In the genomic region with DNA sequence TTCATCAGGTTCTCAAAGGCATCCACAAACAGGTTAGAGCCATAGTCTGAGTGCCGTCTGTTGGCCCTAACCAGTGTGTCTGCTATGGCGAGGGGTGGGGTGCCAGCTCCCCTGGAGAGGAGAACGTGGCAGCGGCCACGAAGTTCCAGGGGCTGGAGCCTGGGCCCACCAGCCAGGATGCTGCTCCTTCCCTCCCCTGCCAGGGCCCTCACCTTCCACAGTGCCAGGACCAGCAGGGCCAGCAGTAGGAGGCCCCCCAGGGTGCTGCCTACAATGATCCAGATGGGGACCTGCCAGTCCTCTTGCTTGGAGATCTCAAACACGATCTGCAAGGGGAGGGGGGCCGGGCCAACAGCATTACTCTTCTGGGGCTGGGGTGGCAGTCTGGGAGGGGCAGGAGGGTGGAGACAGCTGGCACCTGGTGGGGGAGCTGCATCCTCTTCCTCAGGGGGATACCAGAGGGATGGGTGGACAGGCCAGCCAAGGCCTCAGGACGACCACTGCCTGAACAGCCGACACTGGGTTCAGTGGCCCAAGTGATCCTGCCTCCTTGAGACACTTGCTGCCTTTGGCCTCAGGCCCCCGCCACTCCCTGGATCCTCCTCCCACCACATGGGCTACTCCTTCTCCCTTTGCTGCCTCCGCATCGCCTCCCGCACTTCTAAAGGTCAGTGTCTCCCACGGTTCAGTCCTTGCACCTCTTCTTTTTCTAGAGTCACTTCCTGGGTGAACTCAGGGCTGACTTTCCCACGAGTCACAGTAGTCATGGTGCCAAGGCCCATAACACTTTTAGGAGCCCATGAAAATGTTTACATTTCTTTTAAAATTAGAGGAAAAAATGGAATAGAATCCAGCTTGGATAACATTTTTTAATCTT, we compare ENCODE assay signal across 21 cellular contexts. TPM values are rescaled to one million over a fixed set of nuclear protein-coding genes. Genes with fewer than 3 reads are reported as not detected.
DNase-seq lines count a peak whose midpoint lies in the region; ATAC-seq, FAIRE-seq and TF ChIP-seq lines count a peak whose summit lies in the region.
"Had no signal": no experiment of that assay in that cellular context is flagged by ENCODE, and none has a peak within 500 bp of the region (broad histone marks: within the 10 kb centered on the region; RNA-seq: fewer than 3 reads in every experiment).

No MANE protein-coding gene starts in this region.

- no peaks in the 10 kb centered on the region; the same call in 1 of the 2 replicates for H3K23me2 ChIP-seq in H1 (ENCODE audit: low read depth, low read length)

- H2BK15ac ChIP-seq in H1 (ENCODE audit: low read length), result peak overlapping the region; percentile 19; the same call in 1 of the 2 replicates

- no peak overlapping the region for H3K14ac ChIP-seq in H1 (ENCODE audit: insufficient read length)

- H3K27ac Mint-ChIP-seq in naive thymus-derived CD4-positive, alpha-beta T cell, result peak overlapping the region in 1 of 9 donors; percentile 88
- H3K27ac Mint-ChIP-seq: activated naive CD4-positive, alpha-beta T cell treated with anti-CD3 and anti-CD28 coated beads for 36 hours; T-helper 1 cell treated with Interleukin-12 subunit alpha and Interleukin-12 subunit beta and Interleukin-4 antibody, amounts not matched to agents 30 μg/mL and 1 μg/mL, for 36 hours had no signal

- H2AK5ac ChIP-seq in H1 (ENCODE audit: low read depth, low read length), result no peak overlapping the region

- no peak overlapping the region for H2AFZ ChIP-seq in H1 (ENCODE audit: low read length)

- H2BK12ac ChIP-seq in H1 (ENCODE audit: low read depth, low read length), result peak overlapping the region; percentile 60; the same call in 1 of the 2 replicates

- no peak overlapping the region for H3K4me2 ChIP-seq in H1 (ENCODE audit: insufficient read depth in 1 of 2, low read depth in 2 of 2, low read length in 2 of 2)

- no peak overlapping the region for H3K23ac ChIP-seq in H1 (ENCODE audit: insufficient read length)

- ATAC-seq in GM21526 (IDR thresholded peaks at IDR 0.05; ENCODE audit: low FRiP score, unreplicated experiment), result no peak
- no peak for ATAC-seq in naive thymus-derived CD4-positive, alpha-beta T cell
- ATAC-seq: heart left ventricle, left colon had no signal

- no peak overlapping the region for H3K4ac ChIP-seq in H1 (replicated peaks; ENCODE audit: insufficient read length, low read depth, low read length)

- H2BK5ac ChIP-seq in H1 (ENCODE audit: low read depth, low read length), result no peak overlapping the region

- DNase-seq in DMS 273 (lab: John Stamatoyannopoulos, UW; ENCODE audit: unreplicated experiment) (peak; percentile 39), DMS 273 treated with DMSO at 0.1 percent for 48 hours (lab: John Stamatoyannopoulos, UW) (no peak), MG63 (peak; percentile 50), H1 (ENCODE audit: low read depth in 1 of 2, low spot score in 2 of 2) (peak in 1 of 2 experiments; percentile 45), renal cortical epithelial cell (ENCODE audit: low read depth) (peak; percentile 31)
- no peak for DNase-seq in naive thymus-derived CD4-positive, alpha-beta T cell
- DNase-seq in stimulated activated CD4-positive, alpha-beta T cell treated with anti-CD3 and anti-CD28 coated beads, Interleukin-1b, Interleukin-23, amount 100 ng/mL, for 48 hours, result no peak
- DNase-seq: activated CD4-positive, alpha-beta T cell treated with anti-CD3 and anti-CD28 coated beads, Interleukin-2, amount 50 U/mL, for 48 hours; activated naive CD4-positive, alpha-beta T cell treated with anti-CD3 and anti-CD28 coated beads for 36 hours; CD4-positive, alpha-beta memory T cell; left colon; NCI-H1436 had no signal

- no peak overlapping the region; a peak in 1 of 7 replicates for H3K9ac ChIP-seq in H1 (replicated peaks in 1 of 4; ENCODE audit: extremely low read depth in 1 of 4, low read depth in 3 of 4, low read length in 3 of 4)

- TF ChIP-seq RAD21 in H1 (IDR thresholded peaks at IDR 0.05 in 1 of 2, conservative IDR thresholded peaks at IDR 0.05 in 1 of 2; ENCODE audit: low read depth in 2 of 2, low read length in 2 of 2), result no peak

- POLR2A ChIA-PET in H1 (lab: Charles Lee; ENCODE audit: partially characterized antibody), result interaction anchor here (0.9 to 4.6 kb wide), 10 partner anchors 11 to 57 kb away, joined by 3 to 37 read pairs (median 3); a partner anchor contains a TSS
- POLR2A ChIA-PET in naive thymus-derived CD4-positive, alpha-beta T cell (lab: Charles Lee), result interaction anchor here (2.6 kb wide), 1 partner anchor 26 kb away, joined by 10 read pairs; a partner anchor contains a TSS

- no peaks in the 10 kb centered on the region for H3K79me1 ChIP-seq in H1 (ENCODE audit: low read depth, low read length)

- no peak overlapping the region for H4K5ac ChIP-seq in H1 (ENCODE audit: insufficient read length, low read depth, low read length)

- H3K36me3 Mint-ChIP-seq in naive thymus-derived CD4-positive, alpha-beta T cell, result peaks cover 0 to 5% (median 0%) of the 10 kb centered on the region in 5 donors
- H3K36me3 Mint-ChIP-seq: CD4-positive, alpha-beta memory T cell had no signal

- intact Hi-C loops in naive thymus-derived CD4-positive, alpha-beta T cell (cut with micrococcal nuclease), result loop anchor here in 1 of 2 donors (10.0 kb wide), 1 partner anchor 419 kb away; no protein-coding TSS in a partner anchor

- no peak overlapping the region for H3K27ac ChIP-seq in H1 (ENCODE audit: low read depth, low read length)
- no peak overlapping the region for H3K27ac ChIP-seq in naive thymus-derived CD4-positive, alpha-beta T cell (ENCODE audit: low read depth, low read length)
- H3K27ac ChIP-seq: 22Rv1, heart left ventricle, stomach had no signal

- H3K9me3 Mint-ChIP-seq in naive thymus-derived CD4-positive, alpha-beta T cell, result peaks cover 0 to 5% (median 0%) of the 10 kb centered on the region in 11 donors
- H3K9me3 Mint-ChIP-seq: activated naive CD4-positive, alpha-beta T cell treated with anti-CD3 and anti-CD28 coated beads for 36 hours; CD4-positive, alpha-beta memory T cell; nephron; T-helper 1 cell treated with Interleukin-12 subunit alpha and Interleukin-12 subunit beta and Interleukin-4 antibody, amounts not matched to agents 30 μg/mL and 1 μg/mL, for 36 hours had no signal

- peak overlapping the region; percentile 44 for H4K91ac ChIP-seq in H1 (replicated peaks; ENCODE audit: insufficient read length, low read length)

- no peak overlapping the region for H3K56ac ChIP-seq in H1 (replicated peaks; ENCODE audit: insufficient read length, low read depth, low read length)

- H4K8ac ChIP-seq in H1 (ENCODE audit: extremely low read depth, insufficient read depth, low read length), result no peak overlapping the region

- no peak overlapping the region for H3K18ac ChIP-seq in H1 (ENCODE audit: extremely low read depth, low read length)

- TF ChIP-seq EP300 in H1 (IDR thresholded peaks at IDR 0.05; ENCODE audit: borderline replicate concordance in 1 of 2, low read depth in 2 of 2, low read length in 2 of 2), result no peak

- H3K27me3 Mint-ChIP-seq in naive thymus-derived CD4-positive, alpha-beta T cell, result peaks cover 0 to 7% (median 0%) of the 10 kb centered on the region in 5 donors

- H4K20me1 ChIP-seq in H1 (replicated peaks in 1 of 2; ENCODE audit: control insufficient read depth in 1 of 2, insufficient read depth in 2 of 2, low read length in 2 of 2), result no peaks in the 10 kb centered on the region

- H2BK20ac ChIP-seq in H1 (ENCODE audit: low read length), result no peak overlapping the region

- peaks cover 7 to 23% (median 17%) of the 10 kb centered on the region in 4 experiments for H3K4me1 ChIP-seq in H1 (replicated peaks in 1 of 4; ENCODE audit: control insufficient read depth in 3 of 4, insufficient read depth in 4 of 4, low read length in 3 of 4)
- H3K4me1 ChIP-seq in naive thymus-derived CD4-positive, alpha-beta T cell (ENCODE audit: control insufficient read depth in 2 of 2, insufficient read depth in 2 of 2, low read length in 2 of 2), result peaks cover 11 to 21% of the 10 kb centered on the region in 2 donors

- H3K36me3 ChIP-seq in MG63 (peaks cover 51% of the 10 kb centered on the region), H1 (ENCODE audit: control insufficient read depth in 2 of 4, insufficient read depth in 4 of 4, low read length in 3 of 4) (no peaks in the 10 kb centered on the region)
- H3K36me3 ChIP-seq in naive thymus-derived CD4-positive, alpha-beta T cell (ENCODE audit: control insufficient read depth in 2 of 3, insufficient read depth in 3 of 3, low read length in 3 of 3), result no peaks in the 10 kb centered on the region
- H3K36me3 ChIP-seq: breast epithelium, stomach had no signal

- H3K79me2 ChIP-seq in H1 (ENCODE audit: control insufficient read depth in 1 of 2, insufficient read depth in 2 of 2, low read length in 2 of 2), result no peaks in the 10 kb centered on the region

- H3K4me3 ChIP-seq in MG63, result no peak overlapping the region
- no peak overlapping the region for H3K4me3 ChIP-seq in H1 (ENCODE audit: extremely low read depth in 1 of 4, insufficient read depth in 2 of 4, low read depth in 3 of 4, low read length in 4 of 4)
- H3K4me3 ChIP-seq in naive thymus-derived CD4-positive, alpha-beta T cell (ENCODE audit: low read length), result no peak overlapping the region
- H3K4me3 ChIP-seq: breast epithelium, heart left ventricle, K562, stomach had no signal

- FAIRE-seq in H1 (lab: Jason Lieb, UNC), result no peak
- FAIRE-seq: endothelial cell of umbilical vein, K562 had no signal

- H3K27me3 ChIP-seq in MG63 (no peaks in the 10 kb centered on the region), H1 (replicated peaks in 1 of 4; ENCODE audit: control insufficient read depth in 3 of 4, extremely low read depth in 1 of 4, insufficient read depth in 3 of 4, low read length in 3 of 4) (no peaks in the 10 kb centered on the region)
- H3K27me3 ChIP-seq in naive thymus-derived CD4-positive, alpha-beta T cell (ENCODE audit: control insufficient read depth in 2 of 2, insufficient read depth in 2 of 2, low read length in 2 of 2), result no peaks in the 10 kb centered on the region
- H3K27me3 ChIP-seq: breast epithelium, heart left ventricle, stomach had no signal

- no peak overlapping the region for H3K4me3 Mint-ChIP-seq in naive thymus-derived CD4-positive, alpha-beta T cell
- H3K4me3 Mint-ChIP-seq: activated naive CD4-positive, alpha-beta T cell treated with anti-CD3 and anti-CD28 coated beads for 36 hours; nephron; T-helper 1 cell treated with Interleukin-12 subunit alpha and Interleukin-12 subunit beta and Interleukin-4 antibody, amounts not matched to agents 30 μg/mL and 1 μg/mL, for 36 hours had no signal

- no peak for TF ChIP-seq CTCF in H1 (IDR thresholded peaks at IDR 0.05; ENCODE audit: control extremely low read depth in 1 of 3, insufficient read depth in 1 of 3, low read depth in 1 of 3, low read length in 3 of 3)

- H3K9me3 ChIP-seq in MG63 (no peaks in the 10 kb centered on the region), H1 (ENCODE audit: insufficient read depth in 2 of 2, low read depth in 1 of 2, low read length in 1 of 2) (no peaks in the 10 kb centered on the region)
- H3K9me3 ChIP-seq in naive thymus-derived CD4-positive, alpha-beta T cell (ENCODE audit: control insufficient read depth in 2 of 3, low read length in 3 of 3), result no peaks in the 10 kb centered on the region
- H3K9me3 ChIP-seq: breast epithelium, heart left ventricle, stomach had no signal

- H3K4me1 Mint-ChIP-seq in naive thymus-derived CD4-positive, alpha-beta T cell, result peaks cover 19 to 40% (median 36%) of the 10 kb centered on the region in 7 donors

- no peak for TF ChIP-seq POLR2A in H1 (IDR thresholded peaks at IDR 0.05; ENCODE audit: control extremely low read depth in 1 of 2, low read depth in 2 of 2, low read length in 2 of 2)

- CTCF ChIA-PET in H1 (lab: Charles Lee; ENCODE audit: partially characterized antibody), result interaction anchor here (0.7 to 9.0 kb wide), 21 partner anchors 9 to 420 kb away, joined by 3 to 199 read pairs (median 3); a partner anchor contains a TSS
- CTCF ChIA-PET in naive thymus-derived CD4-positive, alpha-beta T cell (lab: Charles Lee), result interaction anchor here (0.7 to 1.7 kb wide), 5 partner anchors 10 to 748 kb away, joined by 3 to 8 read pairs (median 4); no protein-coding TSS in a partner anchor

- 88% methylated on average over 14 of the region's 15 CpGs; no CpG with 5 or more reads in 1 of the 2 experiments for whole genome bisulfite sequencing in H1 (ENCODE audit: extremely low coverage in 1 of 2, insufficient coverage in 1 of 2, insufficient read length in 1 of 2, insufficient replicate concordance in 2 of 2, low coverage in 1 of 2, low lambda C conversion rate in 2 of 2, missing lambda C conversion rate in 1 of 2), 2 experiments

- H2BK120ac ChIP-seq in H1 (replicated peaks; ENCODE audit: low read depth, low read length), result no peak overlapping the region

RNA-seq across cellular contexts. Expression of a gene that starts 26.3 kb away (rescaled TPM):
- total RNA-seq in MG63 (2014; rRNA removed; shearing (Covaris generic); ENCODE audit: low replicate concordance), result 35.2 and 41.3 TPM in 2 replicates
- 72.9 and 83.8 TPM in 2 replicates for total RNA-seq in H1 (2021; fragmentation: NEBNext Ultra II Directional; extraction: Animal tissue kit (Norgen Biotek cat#: 25700))
- 21.2 and 36.1 TPM in 2 replicates for polyA plus RNA-seq in H1 (2011; rRNA removed)
- 36.7 TPM for polyA plus RNA-seq in H1 (2011; cell fraction: cytosol; rRNA removed)
- 75.5 TPM for polyA plus RNA-seq in H1 (2011; cell fraction: nucleus; rRNA removed)
- polyA plus RNA-seq in H1 (2012, experiment 1 of 2), result 42.3 to 65.4 TPM (median 49.3 TPM) in 4 replicates
- polyA plus RNA-seq in H1 (2012, experiment 2 of 2), result 2.1 TPM
- 28.4 TPM for polyA plus RNA-seq in H1 (2013, experiment 1 of 2)
- 27.2 TPM for polyA plus RNA-seq in H1 (2013, experiment 2 of 2)
- polyA minus RNA-seq in H1 (2011; rRNA and poly(A)+ RNA removed), result 568 and 799 TPM in 2 replicates
- 135 TPM for polyA minus RNA-seq in H1 (2011; cell fraction: cytosol; rRNA and poly(A)+ RNA removed)
- 269 TPM for polyA minus RNA-seq in H1 (2011; cell fraction: nucleus; rRNA and poly(A)+ RNA removed)
- total RNA-seq in renal cortical epithelial cell, result 54.1 and 56.3 TPM in 2 replicates
- 10 to 100 TPM; 56.5 to 73.2 (median 62.0) TPM for total RNA-seq in naive thymus-derived CD4-positive, alpha-beta T cell
- polyA plus RNA-seq in naive thymus-derived CD4-positive, alpha-beta T cell, result 10 to 100 TPM; 12.0 to 12.7 TPM

Comparison
In these comparisons a context has a peak if more than half of its experiments do, and no peak if none do; other contexts are left out.
1. DNase-seq: peak in DMS 273 (single experiment), MG63 (single experiment) and renal cortical epithelial cell (single experiment); none in DMS 273 treated with DMSO at 0.1 percent for 48 hours (single experiment), naive thymus-derived CD4-positive, alpha-beta T cell (0 of 9) and stimulated activated CD4-positive, alpha-beta T cell treated with anti-CD3 and anti-CD28 coated beads, Interleukin-1b, Interleukin-23, amount 100 ng/mL, for 48 hours (single experiment).